Comparison of ENCODE assay signal across 9 cellular contexts in the genomic region with DNA sequence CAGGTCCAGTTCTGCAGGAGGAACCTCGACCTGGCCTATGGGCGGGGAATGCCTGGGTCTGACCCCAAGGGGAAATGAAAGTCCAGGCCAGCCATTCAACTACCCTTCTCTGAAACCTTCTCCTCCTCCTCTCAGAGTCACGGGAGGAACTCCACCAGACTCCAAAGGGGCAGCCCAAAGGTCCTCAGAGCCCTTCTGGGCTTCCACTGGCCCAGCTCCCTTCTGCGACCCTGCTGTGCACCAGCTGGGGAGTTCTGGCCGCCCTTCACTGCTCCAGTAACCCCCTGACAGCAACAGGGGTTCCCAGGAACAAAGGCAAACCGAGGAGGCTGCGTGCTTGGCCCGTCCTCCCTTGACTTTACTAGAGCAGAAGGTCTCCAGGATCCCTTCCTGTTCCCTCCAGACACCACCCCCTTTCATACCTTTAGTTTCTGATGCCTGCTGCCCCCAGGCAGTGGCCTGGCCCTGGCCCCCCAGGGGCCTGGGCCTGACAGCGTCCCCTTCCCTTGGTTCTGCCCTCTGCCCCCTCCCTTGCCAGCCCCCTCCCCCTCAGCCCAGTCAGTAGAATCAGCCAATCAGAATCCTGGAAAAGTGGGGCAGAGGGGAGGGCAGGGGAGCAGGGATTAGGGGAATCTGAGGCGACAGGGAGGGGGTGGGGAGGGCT. TPM values are rescaled to one million over a fixed set of nuclear protein-coding genes. Genes with fewer than 3 reads are reported as not detected.
DNase-seq lines count a peak whose midpoint lies in the region; ATAC-seq, FAIRE-seq and TF ChIP-seq lines count a peak whose summit lies in the region.
"Had no signal": no experiment of that assay in that cellular context is flagged by ENCODE, and none has a peak within 500 bp of the region (broad histone marks: within the 10 kb centered on the region; RNA-seq: fewer than 3 reads in every experiment).

No MANE protein-coding gene starts in this region.

- H3K4me3 ChIP-seq in BLaER1 (peak overlapping the region; percentile 9; the same call in 1 of the 2 replicates), GM23338 (peak overlapping the region; percentile 47; the same call in 1 of the 2 replicates), Peyer's patch (no peak overlapping the region), right lobe of liver (no peak overlapping the region)

- H3F3A ChIP-seq in GM23338 (replicated peaks; ENCODE audit: low read depth), result peaks cover 15% of the 10 kb centered on the region; the same call in 1 of the 2 replicates

- peak overlapping the region; percentile 41 for H3K4me3 Mint-ChIP-seq in GM23338
- H3K4me3 Mint-ChIP-seq: activated naive CD4-positive, alpha-beta T cell treated with anti-CD3 and anti-CD28 coated beads, Interleukin-2, amount 50 U/mL, for 24 hours had no signal

- peaks cover 15% of the 10 kb centered on the region for H3K27me3 Mint-ChIP-seq in GM23338 (ENCODE audit: insufficient read depth, low read depth, poor library complexity)
- H3K27me3 Mint-ChIP-seq: activated naive CD4-positive, alpha-beta T cell treated with anti-CD3 and anti-CD28 coated beads, Interleukin-2, amount 50 U/mL, for 24 hours had no signal

- no peak for TF ChIP-seq CTCF in GM23338 (conservative IDR thresholded peaks at IDR 0.05; ENCODE audit: low read depth in 2 of 2)
- no peak for TF ChIP-seq CTCF in Peyer's patch (IDR thresholded peaks at IDR 0.05)
- no peak for TF ChIP-seq CTCF in right lobe of liver (IDR thresholded peaks at IDR 0.05)

- peak overlapping the region; percentile 69 for H3K9ac ChIP-seq in BLaER1

- peaks cover 30% of the 10 kb centered on the region for H3K36me3 ChIP-seq in BLaER1
- peaks cover 5% of the 10 kb centered on the region; the same call in 1 of the 2 replicates for H3K36me3 ChIP-seq in GM23338 (ENCODE audit: insufficient read depth)
- no peaks in the 10 kb centered on the region for H3K36me3 ChIP-seq in Peyer's patch
- no peaks in the 10 kb centered on the region for H3K36me3 ChIP-seq in right lobe of liver

- H3K9me2 ChIP-seq in GM23338 (ENCODE audit: insufficient read depth), result no peaks in the 10 kb centered on the region

- H3K27ac ChIP-seq in BLaER1 (peak overlapping the region; percentile 77), GM23338 (ENCODE audit: low read depth) (no peak overlapping the region), Peyer's patch (peak overlapping the region in 3 of 4 donors; percentile 49 to 69 (median 60)), right lobe of liver (peak overlapping the region in 1 of 3 donors; percentile 12)

- H3K4me2 ChIP-seq in BLaER1, result peak overlapping the region; percentile 86
- H3K4me2 ChIP-seq in GM23338, result peak overlapping the region; percentile 97

- intact Hi-C loops in right lobe of liver (cut with DNase I), result no loop called here

- H3K27ac Mint-ChIP-seq in GM23338, result no peak overlapping the region; the same call in 1 of the 2 replicates
- H3K27ac Mint-ChIP-seq: activated naive CD4-positive, alpha-beta T cell treated with anti-CD3 and anti-CD28 coated beads, Interleukin-2, amount 50 U/mL, for 24 hours had no signal

- ATAC-seq in GM23338, result peak; percentile 36
- peak; percentile 9 to 55 (median 32) for ATAC-seq in right lobe of liver
- ATAC-seq in GM18870 (IDR thresholded peaks at IDR 0.05; ENCODE audit: unreplicated experiment), result no peak
- no peak for ATAC-seq in GM18520 (IDR thresholded peaks at IDR 0.05; ENCODE audit: unreplicated experiment)

- no peaks in the 10 kb centered on the region for H3K9me3 Mint-ChIP-seq in GM23338
- H3K9me3 Mint-ChIP-seq: activated naive CD4-positive, alpha-beta T cell treated with anti-CD3 and anti-CD28 coated beads, Interleukin-2, amount 50 U/mL, for 24 hours had no signal

- DNase-seq in GM23338 (ENCODE audit: low spot score), result peak; percentile 69
- peak in 1 of 3 donors; percentile 56 for DNase-seq in Peyer's patch
- no peak for DNase-seq in right lobe of liver
- DNase-seq in activated T-cell treated with anti-CD3 and anti-CD28 coated beads for 4 hours, result no peak
- DNase-seq in RCC 7860 (ENCODE audit: low spot score), result no peak

- FAIRE-seq in RCC 7860 (lab: Jason Lieb, UNC), result no peak

- no peak for TF ChIP-seq POLR2A in Peyer's patch (IDR thresholded peaks at IDR 0.05)
- TF ChIP-seq POLR2A in right lobe of liver (IDR thresholded peaks at IDR 0.05), result no peak

- H3K4me1 Mint-ChIP-seq in GM23338, result peaks cover 64% of the 10 kb centered on the region

- peaks cover 9% of the 10 kb centered on the region; the same call in 2 of the 3 replicates for H3K36me3 Mint-ChIP-seq in GM23338 (ENCODE audit: low read depth)
- H3K36me3 Mint-ChIP-seq: activated naive CD4-positive, alpha-beta T cell treated with anti-CD3 and anti-CD28 coated beads, Interleukin-2, amount 50 U/mL, for 24 hours had no signal

- H3K9me3 ChIP-seq in BLaER1 (no peaks in the 10 kb centered on the region), Peyer's patch (no peaks in the 10 kb centered on the region), right lobe of liver (no peaks in the 10 kb centered on the region)

- peaks cover 76% of the 10 kb centered on the region for H3K4me1 ChIP-seq in BLaER1
- peaks cover 66% of the 10 kb centered on the region for H3K4me1 ChIP-seq in GM23338 (ENCODE audit: insufficient read depth)
- H3K4me1 ChIP-seq in Peyer's patch, result peaks cover 0 to 21% (median 7%) of the 10 kb centered on the region in 4 donors
- H3K4me1 ChIP-seq in right lobe of liver, result no peaks in the 10 kb centered on the region

- H2AFZ ChIP-seq in GM23338, result no peak overlapping the region

- no peaks in the 10 kb centered on the region for H3K79me2 ChIP-seq in GM23338 (replicated peaks; ENCODE audit: insufficient read depth)

- H4K20me1 ChIP-seq in BLaER1 (no peaks in the 10 kb centered on the region; the same call in 1 of the 2 replicates), GM23338 (replicated peaks; ENCODE audit: insufficient read depth) (no peaks in the 10 kb centered on the region)

- H3K27me3 ChIP-seq in BLaER1 (no peaks in the 10 kb centered on the region), GM23338 (ENCODE audit: insufficient read depth) (0 out of 2 replicates have a peak, but pooled peaks cover 2% of the 10 kb centered on the region), Peyer's patch (no peaks in the 10 kb centered on the region), right lobe of liver (no peaks in the 10 kb centered on the region)

- whole genome bisulfite sequencing in right lobe of liver (ENCODE audit: insufficient coverage, low coverage, low lambda C conversion rate, missing lambda C conversion rate), result 67% methylated on average over 4 of the region's 10 CpGs

TF ChIP-seq in GM23338, 12 proteins besides CTCF, POLR2A, EP300 and RAD21 (continues in another document):
- no peak for TF ChIP-seq CREB1 (CRISPR knock-in tag; IDR thresholded peaks at IDR 0.05; ENCODE audit: low read depth)
- TF ChIP-seq EZH2 (IDR thresholded peaks at IDR 0.05; ENCODE audit: low read depth, unreplicated experiment), result no peak
- TF ChIP-seq EZH2phosphoT487 (IDR thresholded peaks at IDR 0.05; ENCODE audit: unreplicated experiment), result no peak
- TF ChIP-seq, protein P1, sequence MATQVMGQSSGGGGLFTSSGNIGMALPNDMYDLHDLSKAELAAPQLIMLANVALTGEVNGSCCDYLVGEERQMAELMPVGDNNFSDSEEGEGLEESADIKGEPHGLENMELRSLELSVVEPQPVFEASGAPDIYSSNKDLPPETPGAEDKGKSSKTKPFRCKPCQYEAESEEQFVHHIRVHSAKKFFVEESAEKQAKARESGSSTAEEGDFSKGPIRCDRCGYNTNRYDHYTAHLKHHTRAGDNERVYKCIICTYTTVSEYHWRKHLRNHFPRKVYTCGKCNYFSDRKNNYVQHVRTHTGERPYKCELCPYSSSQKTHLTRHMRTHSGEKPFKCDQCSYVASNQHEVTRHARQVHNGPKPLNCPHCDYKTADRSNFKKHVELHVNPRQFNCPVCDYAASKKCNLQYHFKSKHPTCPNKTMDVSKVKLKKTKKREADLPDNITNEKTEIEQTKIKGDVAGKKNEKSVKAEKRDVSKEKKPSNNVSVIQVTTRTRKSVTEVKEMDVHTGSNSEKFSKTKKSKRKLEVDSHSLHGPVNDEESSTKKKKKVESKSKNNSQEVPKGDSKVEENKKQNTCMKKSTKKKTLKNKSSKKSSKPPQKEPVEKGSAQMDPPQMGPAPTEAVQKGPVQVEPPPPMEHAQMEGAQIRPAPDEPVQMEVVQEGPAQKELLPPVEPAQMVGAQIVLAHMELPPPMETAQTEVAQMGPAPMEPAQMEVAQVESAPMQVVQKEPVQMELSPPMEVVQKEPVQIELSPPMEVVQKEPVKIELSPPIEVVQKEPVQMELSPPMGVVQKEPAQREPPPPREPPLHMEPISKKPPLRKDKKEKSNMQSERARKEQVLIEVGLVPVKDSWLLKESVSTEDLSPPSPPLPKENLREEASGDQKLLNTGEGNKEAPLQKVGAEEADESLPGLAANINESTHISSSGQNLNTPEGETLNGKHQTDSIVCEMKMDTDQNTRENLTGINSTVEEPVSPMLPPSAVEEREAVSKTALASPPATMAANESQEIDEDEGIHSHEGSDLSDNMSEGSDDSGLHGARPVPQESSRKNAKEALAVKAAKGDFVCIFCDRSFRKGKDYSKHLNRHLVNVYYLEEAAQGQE (IDR thresholded peaks at IDR 0.05; ENCODE audit: unreplicated experiment), result no peak

RNA-seq across cellular contexts. Expression of a gene that starts 0.8 kb away (rescaled TPM):
- 10.9 and 22.3 TPM in 2 replicates for total RNA-seq in GM23338 (2014; rRNA removed; shearing (Covaris generic))
- polyA plus RNA-seq in GM23338 (2016; fragmentation: Nextera tagmentation; extraction: Ambion mirVana), result 19.6 and 21.7 TPM in 2 replicates
- 10 to 100 TPM in 2 of 4 donors, 1 to 10 TPM in 2; 7.3 to 28.1 (median 9.7) TPM for total RNA-seq in Peyer's patch
- 1 to 10 TPM; 2.4 to 9.3 (median 3.7) TPM for total RNA-seq in right lobe of liver

RNA-seq across cellular contexts. Expression of a gene that starts 21.1 kb away (rescaled TPM):
- not detected in 2 replicates for total RNA-seq in GM23338 (2014; rRNA removed; shearing (Covaris generic))
- polyA plus RNA-seq in GM23338 (2016; fragmentation: Nextera tagmentation; extraction: Ambion mirVana), result not detected in 2 replicates
- total RNA-seq in Peyer's patch (not detected), right lobe of liver (under 1 TPM in 1 of 6 experiments, not detected in 5; 0.35 TPM)

RNA-seq across cellular contexts. Expression of a gene that starts 33.7 kb away (rescaled TPM):
- 23.7 and 24.2 TPM in 2 replicates for total RNA-seq in GM23338 (2014; rRNA removed; shearing (Covaris generic))
- 5.9 and 7.3 TPM in 2 replicates for polyA plus RNA-seq in GM23338 (2016; fragmentation: Nextera tagmentation; extraction: Ambion mirVana)
- total RNA-seq in Peyer's patch (10 to 100 TPM; 21.0 to 78.4 (median 44.5) TPM), right lobe of liver (10 to 100 TPM; 31.2 to 75.6 (median 35.5) TPM)

Comparison
In these comparisons a context has a peak if more than half of its experiments do, and no peak if none do; other contexts are left out.
1. H3K4me3 ChIP-seq: peak in BLaER1 (single experiment) and GM23338 (single experiment); none in Peyer's patch (0 of 4) and right lobe of liver (0 of 3).
2. ATAC-seq: peak in GM23338 (single experiment) and right lobe of liver (4 of 4); none in GM18870 (single experiment) and GM18520 (single experiment).